In the genomic region with DNA sequence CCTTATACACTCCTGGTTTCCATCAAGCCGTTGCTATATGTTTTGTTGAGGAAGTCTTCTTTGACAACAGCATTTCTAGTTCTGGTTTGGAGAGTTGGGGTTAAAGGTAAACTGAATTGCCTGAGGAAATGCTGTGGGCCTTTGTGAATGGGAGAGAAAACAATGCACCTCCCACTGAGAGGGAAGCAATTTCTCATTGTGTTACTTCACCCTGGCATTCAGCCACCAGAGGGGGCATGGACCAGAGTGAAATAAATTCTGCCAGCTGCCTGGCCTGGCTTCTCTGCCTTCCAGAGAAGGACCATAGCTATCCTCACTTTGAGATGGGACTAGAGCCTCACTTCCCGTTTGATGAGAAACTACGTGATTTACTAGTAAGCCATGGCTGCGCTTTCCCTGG, we compare ENCODE assay signal across 10 cellular contexts.
A peak's percentile ranks its signal among the peaks of the same experiment; 100 is the strongest.
DNase-seq lines count a peak whose midpoint lies in the region; ATAC-seq and TF ChIP-seq lines count a peak whose summit lies in the region.
"Had no signal": no experiment of that assay in that cellular context is flagged by ENCODE, and none has a peak within 500 bp of the region (broad histone marks: within the 10 kb centered on the region; RNA-seq: fewer than 3 reads in every experiment).

No MANE protein-coding gene starts in this region.

- H3K4me2 ChIP-seq in Karpas-422 (ENCODE audit: low read depth, low read length, poor library complexity, severe bottlenecking) (no peak overlapping the region), osteoblast (ENCODE audit: insufficient read depth, low read length) (no peak overlapping the region)

- H3K27me3 ChIP-seq in Karpas-422 (ENCODE audit: low read length), result no peaks in the 10 kb centered on the region
- H3K27me3 ChIP-seq in osteoblast (ENCODE audit: insufficient read depth, low read length), result no peaks in the 10 kb centered on the region
- H3K27me3 ChIP-seq in left lung, result no peaks in the 10 kb centered on the region
- H3K27me3 ChIP-seq: neutrophil had no signal

- H3K79me2 ChIP-seq in Karpas-422 (ENCODE audit: low read length) (no peaks in the 10 kb centered on the region), osteoblast (ENCODE audit: insufficient read depth, low read length) (no peaks in the 10 kb centered on the region)

- H3K36me3 ChIP-seq in Karpas-422 (ENCODE audit: insufficient read depth, low read length) (no peaks in the 10 kb centered on the region), osteoblast (ENCODE audit: insufficient read depth, low read length) (no peaks in the 10 kb centered on the region), left lung (no peaks in the 10 kb centered on the region)
- H3K36me3 ChIP-seq: neutrophil had no signal

- no peak overlapping the region for H3K4me3 ChIP-seq in GM12865 (ENCODE audit: low read depth, low read length)
- H3K4me3 ChIP-seq in Karpas-422 (ENCODE audit: low read length), result no peak overlapping the region
- H3K4me3 ChIP-seq in osteoblast (ENCODE audit: insufficient read depth, low read length), result no peak overlapping the region
- no peak overlapping the region for H3K4me3 ChIP-seq in left lung

- TF ChIP-seq CTCF in GM12865 (IDR thresholded peaks at IDR 0.05; ENCODE audit: insufficient read depth, low read depth, low read length, missing control alignments) (no peak), RWPE1 (conservative IDR thresholded peaks at IDR 0.05; ENCODE audit: low read depth) (no peak), endothelial cell (IDR thresholded peaks at IDR 0.05; ENCODE audit: unreplicated experiment) (peak; percentile 74), osteoblast (IDR thresholded peaks at IDR 0.05; ENCODE audit: extremely low read depth, low read depth, low read length) (peak; percentile 22), left lung (IDR thresholded peaks at IDR 0.05) (no peak), omental fat pad (IDR thresholded peaks at IDR 0.05) (no peak)

- peak overlapping the region; percentile 7; the same call in 1 of the 2 replicates for H2AFZ ChIP-seq in Karpas-422 (ENCODE audit: low read length)
- no peak overlapping the region for H2AFZ ChIP-seq in osteoblast (ENCODE audit: low read length)

- H3K4me1 ChIP-seq in Karpas-422 (ENCODE audit: low read length) (peaks cover 18% of the 10 kb centered on the region), osteoblast (ENCODE audit: insufficient read depth, low read length) (no peaks in the 10 kb centered on the region), left lung (no peaks in the 10 kb centered on the region)

- POLR2A ChIA-PET in RWPE1 (lab: Yijun Ruan, JAX; ENCODE audit: low non-redundant PET), result no interaction called here

- intact Hi-C loops in left lung (cut with DNase I), result no loop called here

- H3K9ac ChIP-seq in Karpas-422 (ENCODE audit: low read length), result no peak overlapping the region

- H3K4me3 Mint-ChIP-seq in endothelial cell (ENCODE audit: unreplicated experiment), result no peak overlapping the region
- H3K4me3 Mint-ChIP-seq: T-cell had no signal

- peak overlapping the region; percentile 65 for H3K27ac Mint-ChIP-seq in endothelial cell (ENCODE audit: unreplicated experiment)
- H3K27ac Mint-ChIP-seq: T-cell had no signal

- H3K4me1 Mint-ChIP-seq in endothelial cell (ENCODE audit: unreplicated experiment), result peaks cover 11% of the 10 kb centered on the region
- H3K4me1 Mint-ChIP-seq: T-cell had no signal

- H3K36me3 Mint-ChIP-seq in endothelial cell (ENCODE audit: low read depth, unreplicated experiment), result no peaks in the 10 kb centered on the region
- H3K36me3 Mint-ChIP-seq: T-cell had no signal

- no peak overlapping the region for H3K27ac ChIP-seq in Karpas-422 (ENCODE audit: low read length)
- H3K27ac ChIP-seq in RWPE1, result no peak overlapping the region
- H3K27ac ChIP-seq in osteoblast (ENCODE audit: low read depth, low read length), result no peak overlapping the region
- no peak overlapping the region for H3K27ac ChIP-seq in left lung
- H3K27ac ChIP-seq: neutrophil had no signal

- no peaks in the 10 kb centered on the region for H3K9me2 ChIP-seq in Karpas-422 (replicated peaks; ENCODE audit: insufficient read depth, low read length)

- CTCF ChIA-PET in RWPE1 (lab: Yijun Ruan, JAX), result interaction anchor here (0.7 to 1.4 kb wide), 2 partner anchors 317 to 1615 kb away, joined by 3 to 5 read pairs; no protein-coding TSS in a partner anchor

- H3K9me3 Mint-ChIP-seq in endothelial cell (ENCODE audit: unreplicated experiment), result no peaks in the 10 kb centered on the region
- H3K9me3 Mint-ChIP-seq: T-cell had no signal

- no peak for ATAC-seq in left lung
- ATAC-seq in HG03135 (IDR thresholded peaks at IDR 0.05; ENCODE audit: unreplicated experiment), result no peak
- ATAC-seq in omental fat pad (ENCODE audit: low FRiP score), result no peak
- ATAC-seq: T-cell had no signal

- H3K27me3 Mint-ChIP-seq in endothelial cell (ENCODE audit: unreplicated experiment), result no peaks in the 10 kb centered on the region

- H3K9me3 ChIP-seq in Karpas-422 (ENCODE audit: low read length) (no peaks in the 10 kb centered on the region), osteoblast (ENCODE audit: low read depth, low read length) (no peaks in the 10 kb centered on the region), left lung (no peaks in the 10 kb centered on the region)
- H3K9me3 ChIP-seq: neutrophil had no signal

- H4K20me1 ChIP-seq in Karpas-422 (ENCODE audit: insufficient read depth, low read depth, low read length), result no peaks in the 10 kb centered on the region
- no peaks in the 10 kb centered on the region for H4K20me1 ChIP-seq in osteoblast (ENCODE audit: insufficient read depth, low read length)

- peak; percentile 5 for DNase-seq in GM12865 (ENCODE audit: low read depth)
- peak; percentile 94 for DNase-seq in Karpas-422
- peak; percentile 23 for DNase-seq in RWPE1 (ENCODE audit: low spot score)
- DNase-seq in endothelial cell (ENCODE audit: low spot score), result peak; percentile 83
- DNase-seq in osteoblast (ENCODE audit: insufficient read length, low spot score, missing footprints), result no peak
- DNase-seq in left lung, result no peak
- no peak for DNase-seq in omental fat pad (ENCODE audit: low spot score)

Comparison
In these comparisons a context has a peak if more than half of its experiments do, and no peak if none do; other contexts are left out.
1. DNase-seq: peak in GM12865 (single experiment), Karpas-422 (single experiment), RWPE1 (single experiment) and endothelial cell (single experiment); none in osteoblast (single experiment), left lung (0 of 2) and omental fat pad (single experiment).
2. CTCF ChIP-seq: peak in endothelial cell (single experiment) and osteoblast (single experiment); none in GM12865 (single experiment), RWPE1 (single experiment), left lung (0 of 2) and omental fat pad (0 of 3).